ENCODE assay signal across 2 cellular contexts in genomic region chr6:34792605-34793500, GRCh38.
TF ChIP-seq lines count a peak whose summit lies in the region.

No MANE protein-coding gene starts in this region.

TF ChIP-seq in Ishikawa, 13 proteins besides CTCF, POLR2A, EP300 and RAD21:
- no peak for TF ChIP-seq REST (IDR thresholded peaks at IDR 0.05; ENCODE audit: low read depth)
- TF ChIP-seq YY1 (IDR thresholded peaks at IDR 0.05; ENCODE audit: low read depth): no peak
- no peak for TF ChIP-seq EGR1 (IDR thresholded peaks at IDR 0.05)
- no peak for TF ChIP-seq ZBTB7A (IDR thresholded peaks at IDR 0.05; ENCODE audit: low read depth)
- no peak for TF ChIP-seq TCF12 (IDR thresholded peaks at IDR 0.05; ENCODE audit: low read depth)
- no peak for TF ChIP-seq FOXM1 (IDR thresholded peaks at IDR 0.05; ENCODE audit: borderline replicate concordance, low read depth)
- TF ChIP-seq CREB1 (IDR thresholded peaks at IDR 0.05; ENCODE audit: low read depth): no peak
- TF ChIP-seq TEAD4 (IDR thresholded peaks at IDR 0.05): no peak
- TF ChIP-seq NFIC (IDR thresholded peaks at IDR 0.05): no peak
- no peak for TF ChIP-seq TAF1 (IDR thresholded peaks at IDR 0.05; ENCODE audit: low read depth)
- no peak for TF ChIP-seq USF1 (IDR thresholded peaks at IDR 0.05)
- peak; percentile 75 for TF ChIP-seq CEBPB (IDR thresholded peaks at IDR 0.05)
- 0 out of 2 replicates have a peak, but pooled peaks have one; percentile 3 for TF ChIP-seq MAX (IDR thresholded peaks at IDR 0.05)

TF ChIP-seq in H1, 55 proteins besides CTCF, POLR2A, EP300 and RAD21:
- no peak for TF ChIP-seq TEAD4 (IDR thresholded peaks at IDR 0.05; ENCODE audit: low read depth, low read length)
- no peak for TF ChIP-seq SRF (IDR thresholded peaks at IDR 0.05; ENCODE audit: low read depth, low read length)
- TF ChIP-seq SIX5 (IDR thresholded peaks at IDR 0.05; ENCODE audit: low read depth, low read length): no peak
- peak; percentile 40; the same call in 1 of the 2 replicates for TF ChIP-seq POLR2AphosphoS5 (IDR thresholded peaks at IDR 0.05; ENCODE audit: low read depth, low read length)
- TF ChIP-seq JUND (IDR thresholded peaks at IDR 0.05; ENCODE audit: low read length): peak; percentile 66; the same call in 1 of the 2 replicates
- no peak; the same call in 1 of the 2 replicates for TF ChIP-seq TAF1 (IDR thresholded peaks at IDR 0.05; ENCODE audit: low read depth, low read length)
- TF ChIP-seq SAP30 (IDR thresholded peaks at IDR 0.05; ENCODE audit: insufficient read depth, insufficient replicate concordance, low read length): no peak
- TF ChIP-seq GABPA (IDR thresholded peaks at IDR 0.05; ENCODE audit: borderline replicate concordance, insufficient read depth, low read length): no peak
- no peak for TF ChIP-seq BACH1 (IDR thresholded peaks at IDR 0.05; ENCODE audit: low read length)
- TF ChIP-seq KDM4A (IDR thresholded peaks at IDR 0.05; ENCODE audit: low read depth, low read length, severe bottlenecking): peak; percentile 5
- peak; percentile 77; the same call in 1 of the 2 replicates for TF ChIP-seq ATF3 (IDR thresholded peaks at IDR 0.05; ENCODE audit: insufficient read depth, low read depth, low read length)
- peak; percentile 35; the same call in 1 of the 2 replicates for TF ChIP-seq TBP (IDR thresholded peaks at IDR 0.05; ENCODE audit: low read depth, low read length)
- TF ChIP-seq SIN3A (conservative IDR thresholded peaks at IDR 0.05 in 1 of 2, IDR thresholded peaks at IDR 0.05 in 1 of 2; ENCODE audit: low read depth in 1 of 2, low read length in 2 of 2): 0 out of 4 replicates have a peak, but pooled peaks of 1 of the 2 experiments have one; percentile 31
- peak; percentile 93 for TF ChIP-seq CEBPB (IDR thresholded peaks at IDR 0.05; ENCODE audit: low read depth, low read length)
